In genomic region chr12:11765817-11766794, GRCh38 we compare ENCODE assay signal across 8 cellular contexts.
DNase-seq lines count a peak whose midpoint lies in the region; ATAC-seq and TF ChIP-seq lines count a peak whose summit lies in the region.

No MANE protein-coding gene starts in this region.

- TF ChIP-seq EP300 in sigmoid colon (IDR thresholded peaks at IDR 0.05) = no peak

- H2AFZ ChIP-seq in KMS-11 (ENCODE audit: low read depth) = no peak overlapping the region

- no peaks in the 10 kb centered on the region for H3K9me3 ChIP-seq in CD4-positive, alpha-beta memory T cell (ENCODE audit: control insufficient read depth in 1 of 2, low read length in 2 of 2)
- no peaks in the 10 kb centered on the region for H3K9me3 ChIP-seq in sigmoid colon

- no peak overlapping the region for H3K9ac ChIP-seq in KMS-11

- intact Hi-C loops in CD4-positive, alpha-beta memory T cell (cut with micrococcal nuclease) = loop anchor here (5.0 kb wide), 2 partner anchors 46 to 114 kb away; no protein-coding TSS in a partner anchor
- intact Hi-C loops in sigmoid colon (cut with DNase I) = no loop called here
- intact Hi-C loops in Calu3 (cut with micrococcal nuclease; ENCODE audit: unreplicated experiment) = no loop called here

- H3K4me1 ChIP-seq in CD4-positive, alpha-beta memory T cell (ENCODE audit: insufficient read depth, low read length) = peaks cover 95% of the 10 kb centered on the region
- H3K4me1 ChIP-seq in KMS-11 (ENCODE audit: low read depth, poor library complexity, severe bottlenecking) = peaks cover 63% of the 10 kb centered on the region
- peaks cover 0 to 95% (median 70%) of the 10 kb centered on the region in 4 donors for H3K4me1 ChIP-seq in sigmoid colon

- H3K27ac Mint-ChIP-seq in CD4-positive, alpha-beta memory T cell = peak overlapping the region; percentile 78 to 91 (median 86)
- no peak overlapping the region for H3K27ac Mint-ChIP-seq in Calu3 (ENCODE audit: unreplicated experiment)

- H3K27me3 ChIP-seq in CD4-positive, alpha-beta memory T cell (ENCODE audit: insufficient read depth, low read length) = no peaks in the 10 kb centered on the region
- H3K27me3 ChIP-seq in KMS-11 (ENCODE audit: insufficient read depth, low read depth) (no peaks in the 10 kb centered on the region), sigmoid colon (no peaks in the 10 kb centered on the region)

- H3K4me1 Mint-ChIP-seq in CD4-positive, alpha-beta memory T cell = peaks cover 69 to 99% (median 86%) of the 10 kb centered on the region in 4 donors
- H3K4me1 Mint-ChIP-seq in activated T-cell treated with anti-CD3 and anti-CD28 coated beads, Interleukin-2, amount 50 U/mL, for 4 hours (ENCODE audit: low read depth) = peaks cover 97% of the 10 kb centered on the region
- peaks cover 74% of the 10 kb centered on the region for H3K4me1 Mint-ChIP-seq in Calu3 (ENCODE audit: low read depth, unreplicated experiment)

- 0 out of 2 replicates have a peak, but pooled peaks cover 7% of the 10 kb centered on the region for H3K79me2 ChIP-seq in KMS-11 (ENCODE audit: insufficient read depth, low read depth)

- H3K9me3 Mint-ChIP-seq in CD4-positive, alpha-beta memory T cell = peaks cover 0 to 4% (median 0%) of the 10 kb centered on the region in 8 donors
- no peaks in the 10 kb centered on the region for H3K9me3 Mint-ChIP-seq in activated T-cell treated with anti-CD3 and anti-CD28 coated beads, Interleukin-2, amount 50 U/mL, for 4 hours
- no peaks in the 10 kb centered on the region for H3K9me3 Mint-ChIP-seq in Calu3 (ENCODE audit: low read depth, unreplicated experiment)

- H4K20me1 ChIP-seq in KMS-11 (ENCODE audit: insufficient read depth) = no peaks in the 10 kb centered on the region

- peak overlapping the region; percentile 42; the same call in 1 of the 2 replicates for H3K4me2 ChIP-seq in KMS-11

- no peaks in the 10 kb centered on the region for H3K36me3 ChIP-seq in CD4-positive, alpha-beta memory T cell (ENCODE audit: insufficient read depth, low read length)
- H3K36me3 ChIP-seq in KMS-11 (ENCODE audit: insufficient read depth) (no peaks in the 10 kb centered on the region), sigmoid colon (no peaks in the 10 kb centered on the region)

- no peak overlapping the region for H3K4me3 ChIP-seq in CD4-positive, alpha-beta memory T cell (ENCODE audit: low read length in 2 of 2)
- H3K4me3 ChIP-seq in KMS-11 (IDR thresholded peaks at IDR 0.05; ENCODE audit: insufficient read depth, low read depth, low read length) (no peak overlapping the region), sigmoid colon (no peak overlapping the region)

- peak overlapping the region; percentile 49 to 87 (median 80) for H3K4me3 Mint-ChIP-seq in CD4-positive, alpha-beta memory T cell
- H3K4me3 Mint-ChIP-seq in activated T-cell treated with anti-CD3 and anti-CD28 coated beads, Interleukin-2, amount 50 U/mL, for 4 hours = peak overlapping the region; percentile 32
- H3K4me3 Mint-ChIP-seq in Calu3 (ENCODE audit: low read depth, unreplicated experiment) = no peak overlapping the region

- POLR2A ChIA-PET in CD4-positive, alpha-beta memory T cell (lab: Charles Lee; ENCODE audit: partially characterized antibody) = interaction anchor here (0.8 kb wide), 1 partner anchor 117 kb away, joined by 4 read pairs; the partner anchor contains the start of gene ETV6

- CTCF ChIA-PET in CD4-positive, alpha-beta memory T cell (lab: Charles Lee; ENCODE audit: partially characterized antibody) = interaction anchor here (0.6 to 1.5 kb wide), 4 partner anchors 30 to 267 kb away, joined by 3 to 4 read pairs (median 3); no protein-coding TSS in a partner anchor
- CTCF ChIA-PET in Calu3 (lab: Charles Lee) = interaction anchor here (0.6 to 0.7 kb wide), 3 partner anchors 20 to 950 kb away, joined by 4 to 8 read pairs (median 5); no protein-coding TSS in a partner anchor

- H3K36me3 Mint-ChIP-seq in CD4-positive, alpha-beta memory T cell = peaks cover 2 to 6% of the 10 kb centered on the region in 2 donors
- peaks cover 26% of the 10 kb centered on the region for H3K36me3 Mint-ChIP-seq in activated T-cell treated with anti-CD3 and anti-CD28 coated beads, Interleukin-2, amount 50 U/mL, for 4 hours (ENCODE audit: insufficient read depth)
- H3K36me3 Mint-ChIP-seq in Calu3 (ENCODE audit: insufficient read depth, unreplicated experiment) = peaks cover 9% of the 10 kb centered on the region

- TF ChIP-seq POLR2A in sigmoid colon (IDR thresholded peaks at IDR 0.05) = no peak

- no peaks in the 10 kb centered on the region for H3K27me3 Mint-ChIP-seq in CD4-positive, alpha-beta memory T cell
- H3K27me3 Mint-ChIP-seq in activated T-cell treated with anti-CD3 and anti-CD28 coated beads, Interleukin-2, amount 50 U/mL, for 4 hours (ENCODE audit: low read depth) = no peaks in the 10 kb centered on the region
- no peaks in the 10 kb centered on the region for H3K27me3 Mint-ChIP-seq in Calu3 (ENCODE audit: unreplicated experiment)

- peak; percentile 75 for ATAC-seq in GM21528 (IDR thresholded peaks at IDR 0.05; ENCODE audit: low FRiP score, unreplicated experiment)
- ATAC-seq in activated T-cell treated with anti-CD3 and anti-CD28 coated beads, Interleukin-2, amount 50 U/mL, for 4 hours = peak; percentile 86 to 87

- H3K27ac ChIP-seq in CD4-positive, alpha-beta memory T cell (ENCODE audit: low read depth, low read length) = peak overlapping the region; percentile 27
- H3K27ac ChIP-seq in KMS-11 (no peak overlapping the region), sigmoid colon (peak overlapping the region; percentile 77 to 92 (median 90))

- peak; percentile 14 to 51 (median 25) for DNase-seq in CD4-positive, alpha-beta memory T cell
- DNase-seq in activated T-cell treated with anti-CD3 and anti-CD28 coated beads, Interleukin-2, amount 50 U/mL, for 4 hours = peak; percentile 47
- DNase-seq in germinal center (ENCODE audit: low spot score) = peak; percentile 47
- no peak for DNase-seq in sigmoid colon
- DNase-seq in NCI-H2227 (lab: John Stamatoyannopoulos, UW; ENCODE audit: unreplicated experiment) = no peak
- no peak for DNase-seq in Calu3

- 36 to 75% methylated on average over 19 of the region's 19 CpGs for WGBS in sigmoid colon, 2 donors

- BruUV-seq in Calu3 (replicated peaks; lab: Mats Ljungman, UMichigan) = no TSS peak

- TF ChIP-seq CTCF in KMS-11 (conservative IDR thresholded peaks at IDR 0.05; ENCODE audit: low read depth, low read length) = no peak
- TF ChIP-seq CTCF in sigmoid colon (IDR thresholded peaks at IDR 0.05) = no peak
- no peak for TF ChIP-seq CTCF in Calu3 (IDR thresholded peaks at IDR 0.05; ENCODE audit: unreplicated experiment)

Comparison
In these comparisons a context has a peak if more than half of its experiments do, and no peak if none do; other contexts are left out.
1. DNase-seq: peak in CD4-positive, alpha-beta memory T cell (5 of 5), activated T-cell treated with anti-CD3 and anti-CD28 coated beads, Interleukin-2, amount 50 U/mL, for 4 hours (single experiment) and germinal center (single experiment); none in sigmoid colon (single experiment), NCI-H2227 (single experiment) and Calu3 (single experiment).